In the genomic region with DNA sequence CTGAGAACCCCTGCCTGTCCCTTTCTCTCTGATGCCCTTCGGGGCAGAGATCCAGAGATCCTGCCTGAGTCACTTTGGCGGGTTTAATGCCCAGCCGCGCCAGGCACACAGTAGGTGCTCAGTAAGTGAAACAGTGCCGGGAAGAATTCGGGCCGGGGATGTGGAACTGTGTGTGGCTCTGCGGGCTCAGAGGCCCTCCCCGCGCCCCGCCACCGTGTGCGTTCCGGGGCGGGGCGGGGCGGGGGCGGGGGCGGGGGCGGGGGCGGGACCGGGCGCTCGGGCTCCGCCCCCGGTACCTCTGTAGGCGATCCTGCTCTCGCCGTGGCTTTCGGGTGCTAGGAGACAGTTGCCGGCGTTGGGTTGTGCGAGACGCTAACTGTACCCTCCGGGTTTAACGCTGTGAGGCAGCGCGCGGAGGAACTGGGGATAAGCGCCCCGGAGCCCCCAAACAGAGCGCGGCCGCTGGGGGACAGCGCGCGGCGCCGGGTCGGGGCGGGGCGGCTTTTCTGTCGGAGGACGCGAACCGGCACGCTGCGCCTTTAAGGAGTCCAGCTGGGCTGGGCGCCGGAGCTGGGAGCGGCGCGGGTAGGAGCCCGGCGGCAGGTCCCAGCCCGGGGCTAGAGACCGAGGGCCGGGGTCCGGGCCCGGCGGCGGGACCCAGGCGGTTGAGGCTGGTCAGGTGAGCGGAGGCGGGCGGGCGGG, we compare ENCODE assay signal across 8 cellular contexts. TPM values are rescaled to one million over a fixed set of nuclear protein-coding genes. Genes with fewer than 3 reads are reported as not detected.
A peak's percentile ranks its signal among the peaks of the same experiment; 100 is the strongest.
DNase-seq lines count a peak whose midpoint lies in the region; ATAC-seq and TF ChIP-seq lines count a peak whose summit lies in the region.

A gene with protein sequence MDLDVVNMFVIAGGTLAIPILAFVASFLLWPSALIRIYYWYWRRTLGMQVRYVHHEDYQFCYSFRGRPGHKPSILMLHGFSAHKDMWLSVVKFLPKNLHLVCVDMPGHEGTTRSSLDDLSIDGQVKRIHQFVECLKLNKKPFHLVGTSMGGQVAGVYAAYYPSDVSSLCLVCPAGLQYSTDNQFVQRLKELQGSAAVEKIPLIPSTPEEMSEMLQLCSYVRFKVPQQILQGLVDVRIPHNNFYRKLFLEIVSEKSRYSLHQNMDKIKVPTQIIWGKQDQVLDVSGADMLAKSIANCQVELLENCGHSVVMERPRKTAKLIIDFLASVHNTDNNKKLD (plus strand): TSS at position 555 of the 702 bp plus-strand sequence. CDS start 18,795 bp downstream, outside the sequence.

- H3K4me3 ChIP-seq in heart right ventricle (peak within 1 kb of the TSS; percentile 88 to 95 (median 91)), upper lobe of right lung (peak within 1 kb of the TSS; percentile 89)

- peak; percentile 80 for ATAC-seq in GM21515 (IDR thresholded peaks at IDR 0.05; ENCODE audit: unreplicated experiment)
- peak; percentile 93 to 96 (median 94) for ATAC-seq in heart right ventricle
- peak; percentile 93 for ATAC-seq in upper lobe of right lung

- H3K27me3 ChIP-seq in heart right ventricle = no peaks in the 10 kb centered on the region
- H3K27me3 ChIP-seq in upper lobe of right lung = no peaks in the 10 kb centered on the region

- WGBS in heart right ventricle, 2 donors = 0 to 1% methylated on average over 57 to 77 of the region's 77 CpGs

- H3K36me3 ChIP-seq in heart right ventricle = no peaks in the 10 kb centered on the region
- no peaks in the 10 kb centered on the region for H3K36me3 ChIP-seq in upper lobe of right lung

- no peaks in the 10 kb centered on the region for H3K9me3 ChIP-seq in heart right ventricle
- H3K9me3 ChIP-seq in upper lobe of right lung = no peaks in the 10 kb centered on the region

- DNase-seq in EH (ENCODE audit: low read depth) = peak; percentile 75
- DNase-seq in HuH-7 (ENCODE audit: low spot score) = peak; percentile 53
- DNase-seq in SKM-1 (lab: John Stamatoyannopoulos, UW; ENCODE audit: unreplicated experiment) = peak; percentile 48
- peak; percentile 57 for DNase-seq in activated naive CD8-positive, alpha-beta T cell treated with anti-CD3 and anti-CD28 coated beads, Interleukin-2, amount 50 U/mL, for 16 hours (ENCODE audit: low read depth, low spot score)
- DNase-seq in heart right ventricle = peak; percentile 74 to 82
- DNase-seq in posterior vena cava (ENCODE audit: low spot score) = peak; percentile 93
- DNase-seq in upper lobe of right lung = peak; percentile 91

- H3K27ac ChIP-seq in heart right ventricle (peak within 1 kb of the TSS in 9 of 10 donors; percentile 74 to 90 (median 78)), upper lobe of right lung (peak within 1 kb of the TSS; percentile 75)

- TF ChIP-seq CTCF in heart right ventricle (IDR thresholded peaks at IDR 0.05) (peak in 7 of 9 donors; percentile 5 to 61 (median 48)), upper lobe of right lung (IDR thresholded peaks at IDR 0.05) (no peak)

- intact Hi-C loops in heart right ventricle (cut with DNase I) (loop anchor here in 7 of 10 donors (5.0 to 10.0 kb wide), 6 partner anchors 53 to 70 kb away; partner anchors contain the start of genes HTD2 (in 2 of the 7) and RPP14 (in 2 of the 7)), posterior vena cava (cut with DNase I) (no loop called here), upper lobe of right lung (cut with DNase I) (no loop called here)

- H3K4me1 ChIP-seq in heart right ventricle (peaks cover 0 to 35% (median 17%) of the 10 kb centered on the region in 9 donors), upper lobe of right lung (peaks cover 15% of the 10 kb centered on the region)

RNA-seq across cellular contexts. Expression of the gene that starts here (rescaled TPM):
- total RNA-seq in heart right ventricle (10 to 100 TPM in 2 of 10 donors, 1 to 10 TPM in 8; 3.1 to 11.6 (median 6.3) TPM), posterior vena cava (1 to 10 TPM; 6.6 to 7.6 TPM), upper lobe of right lung (19.1 TPM)
- polyA plus RNA-seq in heart right ventricle = 1 to 10 TPM; 5.5 to 7.0 TPM

Comparison
In these comparisons a context has a peak if more than half of its experiments do, and no peak if none do; other contexts are left out.
1. Peak in every context shown above with its lines: DNase-seq, ATAC-seq, H3K4me3 ChIP-seq and H3K27ac ChIP-seq.
2. intact Hi-C loops: an anchor here in heart right ventricle (5.0 to 10.0 kb wide); none called in posterior vena cava and upper lobe of right lung.